1 cellular context compared by ENCODE assay signal in the genomic region with DNA sequence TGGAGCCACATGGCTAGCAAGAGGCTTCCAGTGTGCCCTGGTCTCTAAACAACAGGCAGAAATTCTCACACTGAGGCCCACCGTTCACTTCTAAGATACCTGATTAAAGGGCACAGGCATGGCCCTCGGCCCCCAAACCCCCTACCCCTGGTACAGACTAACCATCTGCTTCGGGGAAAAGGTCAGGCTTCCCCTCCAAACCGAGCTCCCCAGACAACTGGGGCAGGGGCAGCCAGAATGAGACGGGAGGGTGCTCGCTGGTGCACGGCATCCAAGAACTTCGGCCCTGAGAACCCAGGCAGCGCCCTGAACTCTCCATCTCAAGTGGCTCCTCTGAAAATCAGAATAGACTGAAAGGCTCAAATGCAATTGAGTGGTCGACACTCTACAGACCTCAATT.
TF ChIP-seq lines count a peak whose summit lies in the region.

No MANE protein-coding gene starts in this region.

TF ChIP-seq in GM23338, 12 proteins besides CTCF, POLR2A, EP300 and RAD21:
- TF ChIP-seq, protein P1, sequence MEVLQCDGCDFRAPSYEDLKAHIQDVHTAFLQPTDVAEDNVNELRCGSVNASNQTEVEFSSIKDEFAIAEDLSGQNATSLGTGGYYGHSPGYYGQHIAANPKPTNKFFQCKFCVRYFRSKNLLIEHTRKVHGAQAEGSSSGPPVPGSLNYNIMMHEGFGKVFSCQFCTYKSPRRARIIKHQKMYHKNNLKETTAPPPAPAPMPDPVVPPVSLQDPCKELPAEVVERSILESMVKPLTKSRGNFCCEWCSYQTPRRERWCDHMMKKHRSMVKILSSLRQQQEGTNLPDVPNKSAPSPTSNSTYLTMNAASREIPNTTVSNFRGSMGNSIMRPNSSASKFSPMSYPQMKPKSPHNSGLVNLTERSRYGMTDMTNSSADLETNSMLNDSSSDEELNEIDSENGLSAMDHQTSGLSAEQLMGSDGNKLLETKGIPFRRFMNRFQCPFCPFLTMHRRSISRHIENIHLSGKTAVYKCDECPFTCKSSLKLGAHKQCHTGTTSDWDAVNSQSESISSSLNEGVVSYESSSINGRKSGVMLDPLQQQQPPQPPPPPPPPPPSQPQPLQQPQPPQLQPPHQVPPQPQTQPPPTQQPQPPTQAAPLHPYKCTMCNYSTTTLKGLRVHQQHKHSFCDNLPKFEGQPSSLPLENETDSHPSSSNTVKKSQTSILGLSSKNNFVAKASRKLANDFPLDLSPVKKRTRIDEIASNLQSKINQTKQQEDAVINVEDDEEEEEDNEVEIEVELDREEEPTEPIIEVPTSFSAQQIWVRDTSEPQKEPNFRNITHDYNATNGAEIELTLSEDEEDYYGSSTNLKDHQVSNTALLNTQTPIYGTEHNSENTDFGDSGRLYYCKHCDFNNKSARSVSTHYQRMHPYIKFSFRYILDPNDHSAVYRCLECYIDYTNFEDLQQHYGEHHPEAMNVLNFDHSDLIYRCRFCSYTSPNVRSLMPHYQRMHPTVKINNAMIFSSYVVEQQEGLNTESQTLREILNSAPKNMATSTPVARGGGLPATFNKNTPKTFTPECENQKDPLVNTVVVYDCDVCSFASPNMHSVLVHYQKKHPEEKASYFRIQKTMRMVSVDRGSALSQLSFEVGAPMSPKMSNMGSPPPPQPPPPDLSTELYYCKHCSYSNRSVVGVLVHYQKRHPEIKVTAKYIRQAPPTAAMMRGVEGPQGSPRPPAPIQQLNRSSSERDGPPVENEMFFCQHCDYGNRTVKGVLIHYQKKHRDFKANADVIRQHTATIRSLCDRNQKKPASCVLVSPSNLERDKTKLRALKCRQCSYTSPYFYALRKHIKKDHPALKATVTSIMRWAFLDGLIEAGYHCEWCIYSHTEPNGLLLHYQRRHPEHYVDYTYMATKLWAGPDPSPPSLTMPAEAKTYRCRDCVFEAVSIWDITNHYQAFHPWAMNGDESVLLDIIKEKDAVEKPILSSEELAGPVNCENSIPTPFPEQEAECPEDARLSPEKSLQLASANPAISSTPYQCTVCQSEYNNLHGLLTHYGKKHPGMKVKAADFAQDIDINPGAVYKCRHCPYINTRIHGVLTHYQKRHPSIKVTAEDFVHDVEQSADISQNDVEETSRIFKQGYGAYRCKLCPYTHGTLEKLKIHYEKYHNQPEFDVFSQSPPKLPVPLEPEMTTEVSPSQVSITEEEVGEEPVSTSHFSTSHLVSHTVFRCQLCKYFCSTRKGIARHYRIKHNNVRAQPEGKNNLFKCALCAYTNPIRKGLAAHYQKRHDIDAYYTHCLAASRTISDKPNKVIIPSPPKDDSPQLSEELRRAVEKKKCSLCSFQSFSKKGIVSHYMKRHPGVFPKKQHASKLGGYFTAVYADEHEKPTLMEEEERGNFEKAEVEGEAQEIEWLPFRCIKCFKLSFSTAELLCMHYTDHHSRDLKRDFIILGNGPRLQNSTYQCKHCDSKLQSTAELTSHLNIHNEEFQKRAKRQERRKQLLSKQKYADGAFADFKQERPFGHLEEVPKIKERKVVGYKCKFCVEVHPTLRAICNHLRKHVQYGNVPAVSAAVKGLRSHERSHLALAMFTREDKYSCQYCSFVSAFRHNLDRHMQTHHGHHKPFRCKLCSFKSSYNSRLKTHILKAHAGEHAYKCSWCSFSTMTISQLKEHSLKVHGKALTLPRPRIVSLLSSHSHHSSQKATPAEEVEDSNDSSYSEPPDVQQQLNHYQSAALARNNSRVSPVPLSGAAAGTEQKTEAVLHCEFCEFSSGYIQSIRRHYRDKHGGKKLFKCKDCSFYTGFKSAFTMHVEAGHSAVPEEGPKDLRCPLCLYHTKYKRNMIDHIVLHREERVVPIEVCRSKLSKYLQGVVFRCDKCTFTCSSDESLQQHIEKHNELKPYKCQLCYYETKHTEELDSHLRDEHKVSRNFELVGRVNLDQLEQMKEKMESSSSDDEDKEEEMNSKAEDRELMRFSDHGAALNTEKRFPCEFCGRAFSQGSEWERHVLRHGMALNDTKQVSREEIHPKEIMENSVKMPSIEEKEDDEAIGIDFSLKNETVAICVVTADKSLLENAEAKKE (CRISPR knock-in tag; IDR thresholded peaks at IDR 0.05): no peak
- TF ChIP-seq EZH2 (IDR thresholded peaks at IDR 0.05; ENCODE audit: low read depth, unreplicated experiment): no peak
- no peak for TF ChIP-seq ZNF331 (CRISPR knock-in tag; IDR thresholded peaks at IDR 0.05; ENCODE audit: low read depth)
- TF ChIP-seq ZNF114 (CRISPR knock-in tag; IDR thresholded peaks at IDR 0.05): no peak
- TF ChIP-seq POLR2AphosphoS5 (IDR thresholded peaks at IDR 0.05; ENCODE audit: low read depth): no peak
- TF ChIP-seq, protein P2, sequence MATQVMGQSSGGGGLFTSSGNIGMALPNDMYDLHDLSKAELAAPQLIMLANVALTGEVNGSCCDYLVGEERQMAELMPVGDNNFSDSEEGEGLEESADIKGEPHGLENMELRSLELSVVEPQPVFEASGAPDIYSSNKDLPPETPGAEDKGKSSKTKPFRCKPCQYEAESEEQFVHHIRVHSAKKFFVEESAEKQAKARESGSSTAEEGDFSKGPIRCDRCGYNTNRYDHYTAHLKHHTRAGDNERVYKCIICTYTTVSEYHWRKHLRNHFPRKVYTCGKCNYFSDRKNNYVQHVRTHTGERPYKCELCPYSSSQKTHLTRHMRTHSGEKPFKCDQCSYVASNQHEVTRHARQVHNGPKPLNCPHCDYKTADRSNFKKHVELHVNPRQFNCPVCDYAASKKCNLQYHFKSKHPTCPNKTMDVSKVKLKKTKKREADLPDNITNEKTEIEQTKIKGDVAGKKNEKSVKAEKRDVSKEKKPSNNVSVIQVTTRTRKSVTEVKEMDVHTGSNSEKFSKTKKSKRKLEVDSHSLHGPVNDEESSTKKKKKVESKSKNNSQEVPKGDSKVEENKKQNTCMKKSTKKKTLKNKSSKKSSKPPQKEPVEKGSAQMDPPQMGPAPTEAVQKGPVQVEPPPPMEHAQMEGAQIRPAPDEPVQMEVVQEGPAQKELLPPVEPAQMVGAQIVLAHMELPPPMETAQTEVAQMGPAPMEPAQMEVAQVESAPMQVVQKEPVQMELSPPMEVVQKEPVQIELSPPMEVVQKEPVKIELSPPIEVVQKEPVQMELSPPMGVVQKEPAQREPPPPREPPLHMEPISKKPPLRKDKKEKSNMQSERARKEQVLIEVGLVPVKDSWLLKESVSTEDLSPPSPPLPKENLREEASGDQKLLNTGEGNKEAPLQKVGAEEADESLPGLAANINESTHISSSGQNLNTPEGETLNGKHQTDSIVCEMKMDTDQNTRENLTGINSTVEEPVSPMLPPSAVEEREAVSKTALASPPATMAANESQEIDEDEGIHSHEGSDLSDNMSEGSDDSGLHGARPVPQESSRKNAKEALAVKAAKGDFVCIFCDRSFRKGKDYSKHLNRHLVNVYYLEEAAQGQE (IDR thresholded peaks at IDR 0.05; ENCODE audit: unreplicated experiment): no peak
- TF ChIP-seq, protein P3, sequence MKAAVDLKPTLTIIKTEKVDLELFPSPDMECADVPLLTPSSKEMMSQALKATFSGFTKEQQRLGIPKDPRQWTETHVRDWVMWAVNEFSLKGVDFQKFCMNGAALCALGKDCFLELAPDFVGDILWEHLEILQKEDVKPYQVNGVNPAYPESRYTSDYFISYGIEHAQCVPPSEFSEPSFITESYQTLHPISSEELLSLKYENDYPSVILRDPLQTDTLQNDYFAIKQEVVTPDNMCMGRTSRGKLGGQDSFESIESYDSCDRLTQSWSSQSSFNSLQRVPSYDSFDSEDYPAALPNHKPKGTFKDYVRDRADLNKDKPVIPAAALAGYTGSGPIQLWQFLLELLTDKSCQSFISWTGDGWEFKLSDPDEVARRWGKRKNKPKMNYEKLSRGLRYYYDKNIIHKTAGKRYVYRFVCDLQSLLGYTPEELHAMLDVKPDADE (IDR thresholded peaks at IDR 0.05): no peak
- no peak for TF ChIP-seq JUNB (IDR thresholded peaks at IDR 0.05; ENCODE audit: unreplicated experiment)
- TF ChIP-seq STAT1 (IDR thresholded peaks at IDR 0.05; ENCODE audit: unreplicated experiment): no peak
- no peak for TF ChIP-seq NANOG (IDR thresholded peaks at IDR 0.05; ENCODE audit: borderline replicate concordance)
- no peak for TF ChIP-seq EZH2phosphoT487 (IDR thresholded peaks at IDR 0.05; ENCODE audit: unreplicated experiment)
- no peak for TF ChIP-seq CREB1 (CRISPR knock-in tag; IDR thresholded peaks at IDR 0.05; ENCODE audit: low read depth)
